Comparison of ENCODE assay signal across 26 cellular contexts in genomic region chr1:58200437-58200836, GRCh38.
"Had no signal": no experiment of that assay in that cellular context is flagged by ENCODE, and none has a peak within 500 bp of the region (broad histone marks: within the 10 kb centered on the region; RNA-seq: fewer than 3 reads in every experiment).

No MANE protein-coding gene starts in this region.

- H3K36me3 ChIP-seq: stomach, suprapubic skin, thoracic aorta, thyroid gland, tibial artery, tibial nerve, transverse colon, upper lobe of left lung, upper lobe of right lung, uterus, vagina had no signal

- H3K9me3 ChIP-seq: stomach, suprapubic skin, testis, thoracic aorta, thyroid gland, tibial artery, tibial nerve, transverse colon, upper lobe of left lung, upper lobe of right lung, uterus, vagina had no signal

- H3K4me1 ChIP-seq: stomach, suprapubic skin, testis, thyroid gland, tibial artery, tibial nerve, transverse colon, upper lobe of left lung, upper lobe of right lung, uterus, vagina had no signal

- H3K27me3 ChIP-seq: stomach, suprapubic skin, testis, thyroid gland, tibial artery, tibial nerve, transverse colon, upper lobe of left lung, upper lobe of right lung, uterus, vagina had no signal

- DNase-seq: stimulated activated CD4-positive, alpha-beta T cell treated with anti-CD3 and anti-CD28 coated beads, Interleukin-2, amount 100 ng/mL, for 48 hours; stimulated activated CD4-positive, alpha-beta T cell treated with anti-CD3 and anti-CD28 coated beads, Interleukin-4, amount 100 ng/mL, for 1 hour; stimulated activated CD4-positive, alpha-beta T cell treated with anti-CD3 and anti-CD28 coated beads, Interleukin-4, amount 100 ng/mL, for 24 hours; stimulated activated CD4-positive, alpha-beta T cell treated with anti-CD3 and anti-CD28 coated beads, Interleukin-4, amount 100 ng/mL, for 4 hours; stimulated activated CD8-positive, alpha-beta memory T cell treated with anti-CD3 and anti-CD28 coated beads, Interleukin-4, amount 100 ng/mL, for 48 hours; stimulated activated naive B cell treated with anti-CD40 and anti-IgM and Interleukin-4, amounts not matched to agents 10 μg/mL and 1 μg/mL and 100 μg/mL, for 72 hours; stimulated activated naive CD4-positive, alpha-beta T cell; stimulated activated naive CD8-positive, alpha-beta T cell treated with anti-CD3 and anti-CD28 coated beads, Interleukin-15, amount 100 ng/mL, for 72 hours; stimulated activated naive CD8-positive, alpha-beta T cell treated with anti-CD3 and anti-CD28 coated beads, Interleukin-15, Interleukin-2, amounts not matched to agents 100 U/mL and 50 U/mL, for 24 hours; stomach; substantia nigra; testis; thyroid gland; tibial artery; transverse colon; trophoblast cell; upper lobe of left lung; upper lobe of right lung; uterus had no signal

- FAIRE-seq: urothelium cell line had no signal

- ATAC-seq: stimulated activated effector memory CD8-positive, alpha-beta T cell treated with anti-CD3 and anti-CD28 coated beads, Interleukin-12 subunit alpha, Interleukin-12 subunit beta, amount 100 ng/mL, for 72 hours; stimulated activated memory B cell treated with anti-CD40 and anti-IgM and Interleukin-4, amounts not matched to agents 10 μg/mL and 1 μg/mL and 100 μg/mL, for 72 hours; stimulated activated naive B cell treated with anti-CD40 and anti-IgM and Interleukin-4, amounts not matched to agents 10 μg/mL and 1 μg/mL and 100 μg/mL, for 72 hours; stimulated activated naive CD8-positive, alpha-beta T cell treated with anti-CD3 and anti-CD28 coated beads, Interleukin-15, amount 100 ng/mL, for 72 hours; stimulated activated naive CD8-positive, alpha-beta T cell treated with anti-CD3 and anti-CD28 coated beads, Interleukin-15, Interleukin-2, amounts not matched to agents 100 U/mL and 50 U/mL, for 24 hours; upper lobe of right lung had no signal

- H3K27ac ChIP-seq: stomach, suprapubic skin, testis, thoracic aorta, thyroid gland, tibial artery, tibial nerve, transverse colon, upper lobe of left lung, upper lobe of right lung, uterus, vagina had no signal

- H3K4me3 ChIP-seq: stomach, suprapubic skin, testis, thoracic aorta, thyroid gland, tibial artery, tibial nerve, transverse colon, upper lobe of left lung, upper lobe of right lung, uterus, vagina had no signal
